Comparison of ENCODE assay signal across 1 cellular context in the genomic region with DNA sequence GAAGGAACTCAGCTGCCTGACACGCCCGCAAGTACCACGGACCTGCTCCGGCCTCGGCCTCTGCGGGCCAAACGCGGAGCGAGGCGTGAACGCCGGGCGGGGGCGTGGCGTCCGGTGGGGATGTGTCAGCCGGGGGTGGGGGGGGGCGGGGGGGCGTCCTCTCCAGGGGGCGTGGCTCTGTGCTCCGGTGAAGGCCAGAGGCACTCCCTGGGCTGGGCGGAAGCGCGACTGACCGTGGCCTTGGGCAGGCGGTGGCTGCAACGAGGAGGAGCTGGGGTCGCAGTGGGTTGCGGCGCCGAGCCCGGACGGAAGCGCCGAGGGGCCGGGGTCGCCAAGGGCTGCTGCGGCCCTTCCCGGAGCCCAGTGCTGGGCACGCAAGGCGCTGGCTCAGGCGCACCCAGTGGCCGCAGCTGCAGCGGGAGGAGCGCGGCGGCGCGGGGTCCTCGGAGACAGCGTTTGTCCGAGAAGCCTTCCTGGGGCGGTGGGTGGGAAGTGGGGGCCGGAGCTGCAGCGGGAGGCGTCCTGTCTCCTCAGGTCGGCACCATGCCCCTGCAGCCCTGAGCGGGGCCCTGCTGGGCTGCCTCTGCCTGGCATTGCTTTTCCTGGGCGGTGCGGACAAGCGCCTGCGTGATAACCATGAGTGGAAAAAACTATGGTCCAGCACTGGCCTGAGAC.
TF ChIP-seq lines count a peak whose summit lies in the region.

No MANE protein-coding gene starts in this region.

TF ChIP-seq in SK-N-SH, 30 proteins besides CTCF, POLR2A, EP300 and RAD21 (continued from another document):
- TF ChIP-seq, protein P1, sequence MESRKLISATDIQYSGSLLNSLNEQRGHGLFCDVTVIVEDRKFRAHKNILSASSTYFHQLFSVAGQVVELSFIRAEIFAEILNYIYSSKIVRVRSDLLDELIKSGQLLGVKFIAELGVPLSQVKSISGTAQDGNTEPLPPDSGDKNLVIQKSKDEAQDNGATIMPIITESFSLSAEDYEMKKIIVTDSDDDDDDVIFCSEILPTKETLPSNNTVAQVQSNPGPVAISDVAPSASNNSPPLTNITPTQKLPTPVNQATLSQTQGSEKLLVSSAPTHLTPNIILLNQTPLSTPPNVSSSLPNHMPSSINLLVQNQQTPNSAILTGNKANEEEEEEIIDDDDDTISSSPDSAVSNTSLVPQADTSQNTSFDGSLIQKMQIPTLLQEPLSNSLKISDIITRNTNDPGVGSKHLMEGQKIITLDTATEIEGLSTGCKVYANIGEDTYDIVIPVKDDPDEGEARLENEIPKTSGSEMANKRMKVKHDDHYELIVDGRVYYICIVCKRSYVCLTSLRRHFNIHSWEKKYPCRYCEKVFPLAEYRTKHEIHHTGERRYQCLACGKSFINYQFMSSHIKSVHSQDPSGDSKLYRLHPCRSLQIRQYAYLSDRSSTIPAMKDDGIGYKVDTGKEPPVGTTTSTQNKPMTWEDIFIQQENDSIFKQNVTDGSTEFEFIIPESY (IDR thresholded peaks at IDR 0.05; ENCODE audit: borderline replicate concordance, low read depth): no peak
